Comparison of ENCODE assay signal across 18 cellular contexts in the genomic region with DNA sequence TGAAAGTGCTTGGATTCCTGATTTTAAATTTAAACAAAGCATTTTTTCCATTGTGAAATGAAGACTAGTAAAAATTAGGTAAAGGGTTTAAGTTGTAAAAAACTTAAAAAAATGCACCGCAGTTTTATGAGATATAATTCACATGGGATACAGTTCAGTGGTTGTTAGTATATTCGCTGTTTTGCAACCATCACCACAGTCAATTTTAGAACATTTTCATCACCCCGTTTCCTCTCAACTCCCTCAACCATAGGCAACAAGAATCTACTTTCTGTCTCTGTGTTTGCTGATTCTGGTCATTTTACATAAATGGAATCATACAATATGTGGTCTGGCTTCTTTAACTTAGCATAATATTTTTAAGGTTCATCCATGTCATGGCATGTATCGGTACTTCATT. TPM values are rescaled to one million over a fixed set of nuclear protein-coding genes. Genes with fewer than 3 reads are reported as not detected.
DNase-seq lines count a peak whose midpoint lies in the region; ATAC-seq and TF ChIP-seq lines count a peak whose summit lies in the region.
"Had no signal": no experiment of that assay in that cellular context is flagged by ENCODE, and none has a peak within 500 bp of the region (broad histone marks: within the 10 kb centered on the region; RNA-seq: fewer than 3 reads in every experiment).

No MANE protein-coding gene starts in this region.

- H3K36me3 ChIP-seq in upper lobe of right lung, result no peaks in the 10 kb centered on the region
- H3K36me3 ChIP-seq: colonic mucosa, left lung, right lobe of liver had no signal

- H3K4me1 Mint-ChIP-seq in activated T-cell treated with anti-CD3 and anti-CD28 coated beads, Interleukin-2, amount 50 U/mL, for 72 hours (ENCODE audit: low read depth), result peaks cover 70% of the 10 kb centered on the region

- H3K4me1 ChIP-seq in upper lobe of right lung, result peaks cover 16% of the 10 kb centered on the region

- H3K36me3 Mint-ChIP-seq in activated T-cell treated with anti-CD3 and anti-CD28 coated beads, Interleukin-2, amount 50 U/mL, for 72 hours (ENCODE audit: insufficient read depth in 2 of 2), result peaks cover 5 to 11% of the 10 kb centered on the region in 2 donors

- H3K27ac Mint-ChIP-seq in activated T-cell treated with anti-CD3 and anti-CD28 coated beads, Interleukin-2, amount 50 U/mL, for 72 hours, result peak overlapping the region; percentile 10

- peak overlapping the region; percentile 13 for H3K27ac ChIP-seq in upper lobe of right lung
- H3K27ac ChIP-seq: colonic mucosa, WERI-Rb-1 had no signal

- no peaks in the 10 kb centered on the region for H3K9me3 Mint-ChIP-seq in activated T-cell treated with anti-CD3 and anti-CD28 coated beads, Interleukin-2, amount 50 U/mL, for 72 hours

- H3K4me3 ChIP-seq in upper lobe of right lung, result no peak overlapping the region
- H3K4me3 ChIP-seq: colonic mucosa, right lobe of liver had no signal

- no peaks in the 10 kb centered on the region for H3K27me3 Mint-ChIP-seq in activated T-cell treated with anti-CD3 and anti-CD28 coated beads, Interleukin-2, amount 50 U/mL, for 72 hours (ENCODE audit: low read depth)

- TF ChIP-seq CTCF in upper lobe of right lung (IDR thresholded peaks at IDR 0.05), result no peak

- intact Hi-C loops in upper lobe of right lung (cut with DNase I), result loop anchor here (10.0 kb wide), 1 partner anchor 86 kb away; no protein-coding TSS in a partner anchor

- peak overlapping the region; percentile 82 to 89 for H3K4me3 Mint-ChIP-seq in activated T-cell treated with anti-CD3 and anti-CD28 coated beads, Interleukin-2, amount 50 U/mL, for 72 hours

- no peaks in the 10 kb centered on the region for H3K9me3 ChIP-seq in upper lobe of right lung
- H3K9me3 ChIP-seq: colonic mucosa, left lung, right lobe of liver had no signal

- ATAC-seq in activated T-cell treated with anti-CD3 and anti-CD28 coated beads, Interleukin-2, amount 50 U/mL, for 72 hours (replicated peaks in 1 of 2), result no peak
- ATAC-seq in upper lobe of right lung, result no peak
- ATAC-seq in HG03342 (IDR thresholded peaks at IDR 0.05; ENCODE audit: unreplicated experiment), result no peak
- ATAC-seq in HG03095 (IDR thresholded peaks at IDR 0.05; ENCODE audit: unreplicated experiment), result no peak
- ATAC-seq in GM19395 (IDR thresholded peaks at IDR 0.05; ENCODE audit: unreplicated experiment), result no peak
- ATAC-seq: esophagus mucosa, left lung, right lobe of liver, SK-N-SH treated with all-trans-retinoic acid at 6 μM for 48 hours had no signal

- DNase-seq in activated T-cell treated with anti-CD3 and anti-CD28 coated beads, Interleukin-2, amount 50 U/mL, for 72 hours, result no peak
- no peak for DNase-seq in activated T-cell treated with anti-CD3 and anti-CD28 coated beads, Interleukin-2, amount 50 U/mL, for 48 hours
- peak; percentile 84 for DNase-seq in NOMO-1 treated with DMSO at 0.1 percent for 48 hours (lab: John Stamatoyannopoulos, UW; ENCODE audit: unreplicated experiment)
- peak; percentile 20 for DNase-seq in cerebellar cortex (ENCODE audit: low spot score)
- no peak for DNase-seq in upper lobe of right lung
- DNase-seq: ACHN, colonic mucosa, left lung, NCI-H1092, right lobe of liver, WERI-Rb-1 had no signal

- H3K27me3 ChIP-seq in upper lobe of right lung, result no peaks in the 10 kb centered on the region
- H3K27me3 ChIP-seq: colonic mucosa, left lung, right lobe of liver had no signal

RNA-seq across cellular contexts. Expression of a gene that starts 4.0 kb away (rescaled TPM):
- total RNA-seq in activated T-cell treated with anti-CD3 and anti-CD28 coated beads, Interleukin-2, amount 50 U/mL, for 72 hours, result 10 to 100 TPM; 78.0 to 94.4 TPM
- total RNA-seq in upper lobe of right lung, result 86.7 TPM

RNA-seq across cellular contexts. Expression of a gene that starts 50.7 kb away (rescaled TPM):
- under 1 TPM; 0.02 TPM for total RNA-seq in activated T-cell treated with anti-CD3 and anti-CD28 coated beads, Interleukin-2, amount 50 U/mL, for 72 hours
- not detected for total RNA-seq in upper lobe of right lung
- total RNA-seq: esophagus mucosa, HT1080, left lung, myocyte, right lobe of liver had no signal

Comparison
In these comparisons a context has a peak if more than half of its experiments do, and no peak if none do; other contexts are left out.
1. DNase-seq: peak in NOMO-1 treated with DMSO at 0.1 percent for 48 hours (single experiment) and cerebellar cortex (single experiment); none in activated T-cell treated with anti-CD3 and anti-CD28 coated beads, Interleukin-2, amount 50 U/mL, for 72 hours (0 of 2), activated T-cell treated with anti-CD3 and anti-CD28 coated beads, Interleukin-2, amount 50 U/mL, for 48 hours (0 of 2) and upper lobe of right lung (single experiment).